9 cellular contexts compared by ENCODE assay signal in the genomic region with DNA sequence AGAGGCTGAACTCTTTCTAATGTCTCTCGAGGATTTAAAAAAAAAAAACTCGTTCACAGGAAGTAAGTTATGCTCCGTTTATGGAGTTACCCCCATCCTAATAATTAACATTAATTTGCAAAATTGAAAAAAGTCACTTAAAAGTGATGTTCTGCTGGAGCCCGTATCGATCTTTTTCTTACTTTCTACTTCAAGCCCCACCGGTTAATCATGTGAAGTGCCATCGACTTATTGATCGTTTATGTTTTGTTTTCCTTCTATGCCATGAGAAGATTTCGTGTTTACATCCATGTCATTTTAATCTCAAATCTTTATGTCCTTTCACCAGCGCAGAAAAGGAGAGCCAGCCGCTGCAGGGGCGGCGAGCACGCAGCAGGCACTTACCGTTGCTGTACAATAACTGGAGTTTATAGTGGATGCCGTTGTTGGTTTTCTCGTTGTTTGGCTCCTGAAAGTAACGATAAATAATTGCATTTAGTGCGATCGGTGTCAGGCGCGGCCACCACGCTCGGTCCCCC. TPM values are rescaled to one million over a fixed set of nuclear protein-coding genes. Genes with fewer than 3 reads are reported as not detected.
DNase-seq lines count a peak whose midpoint lies in the region; ATAC-seq and TF ChIP-seq lines count a peak whose summit lies in the region.
"Had no signal": no experiment of that assay in that cellular context is flagged by ENCODE, and none has a peak within 500 bp of the region (broad histone marks: within the 10 kb centered on the region; RNA-seq: fewer than 3 reads in every experiment).

No MANE protein-coding gene starts in this region.

- no peaks in the 10 kb centered on the region for H3K36me3 ChIP-seq in H7 (replicated peaks; ENCODE audit: control insufficient read depth, insufficient read depth, low read length)
- no peaks in the 10 kb centered on the region for H3K36me3 ChIP-seq in iPS DF 6.9 (ENCODE audit: control insufficient read depth, insufficient read depth, low read length)
- no peaks in the 10 kb centered on the region for H3K36me3 ChIP-seq in skeletal muscle tissue (ENCODE audit: control insufficient read depth in 3 of 3, insufficient read depth in 3 of 3, low read length in 3 of 3)

- peak overlapping the region; percentile 18 for H3K4me3 Mint-ChIP-seq in activated CD8-positive, alpha-beta T cell treated with anti-CD3 and anti-CD28 coated beads for 36 hours

- H3K27ac ChIP-seq in iPS DF 6.9 (ENCODE audit: low read length): no peak overlapping the region
- peak overlapping the region; percentile 72 for H3K27ac ChIP-seq in skeletal muscle tissue (ENCODE audit: low read depth, low read length)

- peak overlapping the region; percentile 31; the same call in 1 of the 2 replicates for H3K4me3 ChIP-seq in H7 (ENCODE audit: insufficient read depth, low read depth, low read length)
- H3K4me3 ChIP-seq in iPS DF 6.9 (ENCODE audit: low read length): peak overlapping the region; percentile 21; the same call in 1 of the 2 replicates
- H3K4me3 ChIP-seq in skeletal muscle tissue (ENCODE audit: low read length in 3 of 3): peak overlapping the region; percentile 73 to 89 (median 74)

- H3K27ac Mint-ChIP-seq in activated CD8-positive, alpha-beta T cell treated with anti-CD3 and anti-CD28 coated beads for 36 hours: no peak overlapping the region

- H3K36me3 Mint-ChIP-seq in activated CD8-positive, alpha-beta T cell treated with anti-CD3 and anti-CD28 coated beads for 36 hours (ENCODE audit: low read depth): no peaks in the 10 kb centered on the region

- peaks cover 57% of the 10 kb centered on the region for H3K27me3 Mint-ChIP-seq in activated CD8-positive, alpha-beta T cell treated with anti-CD3 and anti-CD28 coated beads for 36 hours

- peak overlapping the region; percentile 60 to 80 (median 78) for H3K9ac ChIP-seq in skeletal muscle tissue (ENCODE audit: low read depth in 1 of 3, low read length in 3 of 3)

- H3K9me3 ChIP-seq in iPS DF 6.9 (ENCODE audit: control insufficient read depth, insufficient read depth, low read length) (no peaks in the 10 kb centered on the region), skeletal muscle tissue (ENCODE audit: control insufficient read depth in 3 of 3, low read length in 3 of 3) (no peaks in the 10 kb centered on the region)

- no peaks in the 10 kb centered on the region for H3K9me3 Mint-ChIP-seq in activated CD8-positive, alpha-beta T cell treated with anti-CD3 and anti-CD28 coated beads for 36 hours

- no peak for DNase-seq in H7
- DNase-seq in activated CD8-positive, alpha-beta T cell treated with anti-CD3 and anti-CD28 coated beads for 36 hours: no peak
- DNase-seq in iPS DF 6.9 (ENCODE audit: low read depth, low spot score): no peak
- no peak for DNase-seq in activated effector memory CD4-positive, alpha-beta T cell treated with Interleukin-2 at 50 U/mL for 16 hours
- no peak for DNase-seq in medulla oblongata (ENCODE audit: extremely low spot score)
- no peak for DNase-seq in effector CD8-positive, alpha-beta T cell (lab: John Stamatoyannopoulos, UW)
- DNase-seq: substantia nigra had no signal

- no CpG with 5 or more reads among the region's 24 CpGs for WGBS in iPS DF 6.9 (ENCODE audit: insufficient coverage, insufficient read length)

- peaks cover 21% of the 10 kb centered on the region for H3K4me1 Mint-ChIP-seq in activated CD8-positive, alpha-beta T cell treated with anti-CD3 and anti-CD28 coated beads for 36 hours (ENCODE audit: low read depth)

- TF ChIP-seq CTCF in activated CD8-positive, alpha-beta T cell treated with anti-CD3 and anti-CD28 coated beads for 36 hours (IDR thresholded peaks at IDR 0.05): no peak

- POLR2A ChIA-PET in activated CD8-positive, alpha-beta T cell treated with anti-CD3 and anti-CD28 coated beads for 36 hours (lab: Charles Lee): no interaction called here

- peaks cover 7% of the 10 kb centered on the region for H3K4me1 ChIP-seq in iPS DF 6.9 (ENCODE audit: control insufficient read depth, insufficient read depth, low read length)
- peaks cover 9 to 21% (median 17%) of the 10 kb centered on the region in 3 donors for H3K4me1 ChIP-seq in skeletal muscle tissue (ENCODE audit: control insufficient read depth in 3 of 3, insufficient read depth in 3 of 3, low read length in 3 of 3)

- intact Hi-C loops in activated CD8-positive, alpha-beta T cell treated with anti-CD3 and anti-CD28 coated beads for 36 hours (cut with micrococcal nuclease): no loop called here

- ATAC-seq in activated CD8-positive, alpha-beta T cell treated with anti-CD3 and anti-CD28 coated beads for 36 hours: no peak
- ATAC-seq in HG03196 (IDR thresholded peaks at IDR 0.05; ENCODE audit: unreplicated experiment): no peak

- CTCF ChIA-PET in activated CD8-positive, alpha-beta T cell treated with anti-CD3 and anti-CD28 coated beads for 36 hours (lab: Charles Lee): no interaction called here

- H3K27me3 ChIP-seq in H7 (ENCODE audit: control insufficient read depth, insufficient read depth, low read length) (peaks cover 95% of the 10 kb centered on the region), iPS DF 6.9 (ENCODE audit: control insufficient read depth, insufficient read depth, low read length) (peaks cover 74% of the 10 kb centered on the region), skeletal muscle tissue (ENCODE audit: control insufficient read depth in 3 of 3, insufficient read depth in 3 of 3, low read length in 3 of 3) (peaks cover 2 to 62% (median 56%) of the 10 kb centered on the region in 3 donors)

RNA-seq across cellular contexts. Expression of a gene that starts 1.5 kb away (rescaled TPM):
- 0.76 and 1.4 TPM in 2 replicates for total RNA-seq in H7 (2014; rRNA removed; shearing (Covaris generic))
- total RNA-seq in activated CD8-positive, alpha-beta T cell treated with anti-CD3 and anti-CD28 coated beads for 36 hours: not detected
- total RNA-seq in skeletal muscle tissue: 33.4 TPM

Comparison
In these comparisons a context has a peak if more than half of its experiments do, and no peak if none do; other contexts are left out.
1. H3K4me3 ChIP-seq: peak in every context shown above with its lines; median percentile 74 in skeletal muscle tissue; 31 in H7; 21 in iPS DF 6.9.
2. RNA of a gene that starts 1.5 kb away (total RNA-seq): 33.4 TPM in skeletal muscle tissue (single experiment); 0.76 to 1.4 TPM in H7 and not detected in activated CD8-positive, alpha-beta T cell treated with anti-CD3 and anti-CD28 coated beads for 36 hours; every median in the first group is over 10 times any median in the second.